In the genomic region with DNA sequence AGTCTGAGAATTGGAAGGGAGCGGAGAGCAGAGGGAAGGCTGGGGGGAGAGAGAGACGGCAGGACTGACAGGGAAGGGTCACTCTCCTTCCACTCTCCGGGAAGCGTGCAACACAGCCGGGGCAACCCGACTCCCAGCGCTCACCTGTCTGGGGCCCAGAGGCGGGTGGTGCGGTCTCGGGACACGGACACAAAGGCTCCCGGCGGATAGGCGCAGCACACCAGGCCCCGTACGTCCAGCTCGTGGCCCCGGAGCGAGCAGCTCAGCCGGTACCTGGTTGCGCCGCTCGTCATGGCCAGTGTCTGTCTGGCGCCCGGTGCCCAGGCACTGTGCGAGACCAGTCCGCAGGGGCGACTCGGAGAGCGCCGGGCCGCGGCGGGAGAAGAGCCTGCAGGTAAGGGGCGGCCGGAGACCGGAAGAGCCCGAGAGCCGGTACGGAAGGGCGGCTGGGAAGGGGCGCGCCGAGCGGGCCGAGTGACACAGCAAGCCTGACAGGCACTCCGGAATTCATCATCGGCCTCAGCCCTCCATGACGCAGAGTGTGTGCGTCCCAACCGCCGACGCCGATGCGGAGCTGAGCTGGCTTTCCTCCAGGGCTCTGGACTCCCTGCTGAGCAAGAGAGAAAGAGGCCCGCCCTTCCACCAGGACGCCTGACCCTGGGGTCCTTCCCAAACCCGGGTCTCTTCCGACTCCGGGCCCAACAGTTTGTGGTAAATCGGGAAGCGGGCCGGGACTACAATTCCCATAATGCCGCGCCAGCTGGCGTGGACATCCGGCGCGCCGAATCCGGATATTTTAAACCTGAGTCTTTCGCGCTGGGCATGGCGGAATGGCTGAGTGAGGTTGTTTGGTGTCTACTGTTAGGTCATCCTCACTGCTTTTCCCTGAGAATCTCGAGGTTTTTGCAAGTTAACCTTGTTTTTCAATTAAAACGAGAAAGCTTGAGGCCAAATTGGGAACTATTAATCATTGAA, we compare ENCODE assay signal across 1 cellular context.
TF ChIP-seq lines count a peak whose summit lies in the region.

A gene (minus strand): TSS at position 490 of the 975 bp plus-strand sequence. CDS start 197 bp downstream, at position 293.

TF ChIP-seq in K562, 482 proteins besides CTCF, POLR2A, EP300 and RAD21 (continued from another document and continues in another):
- TF ChIP-seq, protein P1, sequence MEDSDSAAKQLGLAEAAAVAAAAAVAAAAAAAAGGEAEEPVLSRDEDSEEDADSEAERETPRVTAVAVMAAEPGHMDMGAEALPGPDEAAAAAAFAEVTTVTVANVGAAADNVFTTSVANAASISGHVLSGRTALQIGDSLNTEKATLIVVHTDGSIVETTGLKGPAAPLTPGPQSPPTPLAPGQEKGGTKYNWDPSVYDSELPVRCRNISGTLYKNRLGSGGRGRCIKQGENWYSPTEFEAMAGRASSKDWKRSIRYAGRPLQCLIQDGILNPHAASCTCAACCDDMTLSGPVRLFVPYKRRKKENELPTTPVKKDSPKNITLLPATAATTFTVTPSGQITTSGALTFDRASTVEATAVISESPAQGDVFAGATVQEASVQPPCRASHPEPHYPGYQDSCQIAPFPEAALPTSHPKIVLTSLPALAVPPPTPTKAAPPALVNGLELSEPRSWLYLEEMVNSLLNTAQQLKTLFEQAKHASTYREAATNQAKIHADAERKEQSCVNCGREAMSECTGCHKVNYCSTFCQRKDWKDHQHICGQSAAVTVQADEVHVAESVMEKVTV (CRISPR knock-in tag; IDR thresholded peaks at IDR 0.05): no peak
- TF ChIP-seq MEF2A (IDR thresholded peaks at IDR 0.05; ENCODE audit: control insufficient read depth, low read depth, low read length): no peak
- no peak for TF ChIP-seq PTTG1 (tag; IDR thresholded peaks at IDR 0.05; ENCODE audit: low read depth)
- no peak for TF ChIP-seq FIP1L1 (IDR thresholded peaks at IDR 0.05; ENCODE audit: low read depth, low read length, poor library complexity, severe bottlenecking)
- TF ChIP-seq SP2 (IDR thresholded peaks at IDR 0.05; ENCODE audit: extremely low read depth, low read depth, low read length, poor library complexity, severe bottlenecking): no peak
- no peak for TF ChIP-seq ZBED1 (IDR thresholded peaks at IDR 0.05)
- TF ChIP-seq, protein P2, sequence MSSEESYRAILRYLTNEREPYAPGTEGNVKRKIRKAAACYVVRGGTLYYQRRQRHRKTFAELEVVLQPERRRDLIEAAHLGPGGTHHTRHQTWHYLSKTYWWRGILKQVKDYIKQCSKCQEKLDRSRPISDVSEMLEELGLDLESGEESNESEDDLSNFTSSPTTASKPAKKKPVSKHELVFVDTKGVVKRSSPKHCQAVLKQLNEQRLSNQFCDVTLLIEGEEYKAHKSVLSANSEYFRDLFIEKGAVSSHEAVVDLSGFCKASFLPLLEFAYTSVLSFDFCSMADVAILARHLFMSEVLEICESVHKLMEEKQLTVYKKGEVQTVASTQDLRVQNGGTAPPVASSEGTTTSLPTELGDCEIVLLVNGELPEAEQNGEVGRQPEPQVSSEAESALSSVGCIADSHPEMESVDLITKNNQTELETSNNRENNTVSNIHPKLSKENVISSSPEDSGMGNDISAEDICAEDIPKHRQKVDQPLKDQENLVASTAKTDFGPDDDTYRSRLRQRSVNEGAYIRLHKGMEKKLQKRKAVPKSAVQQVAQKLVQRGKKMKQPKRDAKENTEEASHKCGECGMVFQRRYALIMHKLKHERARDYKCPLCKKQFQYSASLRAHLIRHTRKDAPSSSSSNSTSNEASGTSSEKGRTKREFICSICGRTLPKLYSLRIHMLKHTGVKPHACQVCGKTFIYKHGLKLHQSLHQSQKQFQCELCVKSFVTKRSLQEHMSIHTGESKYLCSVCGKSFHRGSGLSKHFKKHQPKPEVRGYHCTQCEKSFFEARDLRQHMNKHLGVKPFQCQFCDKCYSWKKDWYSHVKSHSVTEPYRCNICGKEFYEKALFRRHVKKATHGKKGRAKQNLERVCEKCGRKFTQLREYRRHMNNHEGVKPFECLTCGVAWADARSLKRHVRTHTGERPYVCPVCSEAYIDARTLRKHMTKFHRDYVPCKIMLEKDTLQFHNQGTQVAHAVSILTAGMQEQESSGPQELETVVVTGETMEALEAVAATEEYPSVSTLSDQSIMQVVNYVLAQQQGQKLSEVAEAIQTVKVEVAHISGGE (CRISPR knock-in tag; IDR thresholded peaks at IDR 0.05): peak in 1 of 3 experiments; percentile 81; a peak in 2 of 6 replicates
- no peak for TF ChIP-seq FOXM1 (IDR thresholded peaks at IDR 0.05; ENCODE audit: low read depth)
- TF ChIP-seq FOXM1 (CRISPR knock-in tag; IDR thresholded peaks at IDR 0.05; ENCODE audit: low read depth): no peak
- TF ChIP-seq, protein P3, sequence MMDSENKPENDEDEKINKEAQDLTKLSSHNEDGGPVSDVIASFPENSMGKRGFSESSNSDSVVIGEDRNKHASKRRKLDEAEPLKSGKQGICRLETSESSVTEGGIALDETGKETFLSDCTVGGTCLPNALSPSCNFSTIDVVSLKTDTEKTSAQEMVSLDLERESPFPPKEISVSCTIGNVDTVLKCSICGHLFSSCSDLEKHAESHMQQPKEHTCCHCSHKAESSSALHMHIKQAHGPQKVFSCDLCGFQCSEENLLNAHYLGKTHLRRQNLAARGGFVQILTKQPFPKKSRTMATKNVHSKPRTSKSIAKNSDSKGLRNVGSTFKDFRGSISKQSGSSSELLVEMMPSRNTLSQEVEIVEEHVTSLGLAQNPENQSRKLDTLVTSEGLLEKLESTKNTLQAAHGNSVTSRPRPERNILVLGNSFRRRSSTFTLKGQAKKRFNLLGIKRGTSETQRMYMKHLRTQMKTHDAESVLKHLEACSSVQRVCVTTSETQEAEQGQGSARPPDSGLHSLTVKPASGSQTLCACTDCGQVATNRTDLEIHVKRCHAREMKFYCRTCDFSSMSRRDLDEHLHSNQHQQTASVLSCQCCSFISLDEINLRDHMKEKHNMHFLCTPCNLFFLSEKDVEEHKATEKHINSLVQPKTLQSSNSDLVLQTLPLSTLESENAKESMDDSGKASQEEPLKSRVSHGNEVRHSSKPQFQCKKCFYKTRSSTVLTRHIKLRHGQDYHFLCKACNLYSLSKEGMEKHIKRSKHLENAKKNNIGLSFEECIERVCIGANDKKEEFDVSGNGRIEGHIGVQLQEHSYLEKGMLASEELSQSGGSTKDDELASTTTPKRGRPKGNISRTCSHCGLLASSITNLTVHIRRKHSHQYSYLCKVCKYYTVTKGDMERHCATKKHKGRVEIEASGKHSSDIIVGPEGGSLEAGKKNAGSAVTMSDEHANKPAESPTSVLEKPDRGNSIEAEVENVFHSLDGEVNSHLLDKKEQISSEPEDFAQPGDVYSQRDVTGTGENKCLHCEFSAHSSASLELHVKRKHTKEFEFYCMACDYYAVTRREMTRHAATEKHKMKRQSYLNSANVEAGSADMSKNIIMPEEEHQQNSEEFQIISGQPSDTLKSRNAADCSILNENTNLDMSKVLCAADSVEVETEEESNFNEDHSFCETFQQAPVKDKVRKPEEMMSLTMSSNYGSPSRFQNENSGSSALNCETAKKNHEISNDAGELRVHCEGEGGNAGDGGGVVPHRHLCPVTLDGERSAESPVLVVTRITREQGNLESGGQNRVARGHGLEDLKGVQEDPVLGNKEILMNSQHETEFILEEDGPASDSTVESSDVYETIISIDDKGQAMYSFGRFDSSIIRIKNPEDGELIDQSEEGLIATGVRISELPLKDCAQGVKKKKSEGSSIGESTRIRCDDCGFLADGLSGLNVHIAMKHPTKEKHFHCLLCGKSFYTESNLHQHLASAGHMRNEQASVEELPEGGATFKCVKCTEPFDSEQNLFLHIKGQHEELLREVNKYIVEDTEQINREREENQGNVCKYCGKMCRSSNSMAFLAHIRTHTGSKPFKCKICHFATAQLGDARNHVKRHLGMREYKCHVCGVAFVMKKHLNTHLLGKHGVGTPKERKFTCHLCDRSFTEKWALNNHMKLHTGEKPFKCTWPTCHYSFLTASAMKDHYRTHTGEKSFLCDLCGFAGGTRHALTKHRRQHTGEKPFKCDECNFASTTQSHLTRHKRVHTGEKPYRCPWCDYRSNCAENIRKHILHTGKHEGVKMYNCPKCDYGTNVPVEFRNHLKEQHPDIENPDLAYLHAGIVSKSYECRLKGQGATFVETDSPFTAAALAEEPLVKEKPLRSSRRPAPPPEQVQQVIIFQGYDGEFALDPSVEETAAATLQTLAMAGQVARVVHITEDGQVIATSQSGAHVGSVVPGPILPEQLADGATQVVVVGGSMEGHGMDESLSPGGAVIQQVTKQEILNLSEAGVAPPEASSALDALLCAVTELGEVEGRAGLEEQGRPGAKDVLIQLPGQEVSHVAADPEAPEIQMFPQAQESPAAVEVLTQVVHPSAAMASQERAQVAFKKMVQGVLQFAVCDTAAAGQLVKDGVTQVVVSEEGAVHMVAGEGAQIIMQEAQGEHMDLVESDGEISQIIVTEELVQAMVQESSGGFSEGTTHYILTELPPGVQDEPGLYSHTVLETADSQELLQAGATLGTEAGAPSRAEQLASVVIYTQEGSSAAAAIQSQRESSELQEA (IDR thresholded peaks at IDR 0.05; ENCODE audit: low read depth): peak; percentile 28; the same call in 1 of the 2 replicates
- no peak for TF ChIP-seq POLR2AphosphoS5 (IDR thresholded peaks at IDR 0.05; ENCODE audit: control insufficient read depth, insufficient read depth, low read depth, low read length)
- TF ChIP-seq HDAC3 (IDR thresholded peaks at IDR 0.05; ENCODE audit: borderline replicate concordance, partially characterized antibody): no peak
- TF ChIP-seq, protein P4, sequence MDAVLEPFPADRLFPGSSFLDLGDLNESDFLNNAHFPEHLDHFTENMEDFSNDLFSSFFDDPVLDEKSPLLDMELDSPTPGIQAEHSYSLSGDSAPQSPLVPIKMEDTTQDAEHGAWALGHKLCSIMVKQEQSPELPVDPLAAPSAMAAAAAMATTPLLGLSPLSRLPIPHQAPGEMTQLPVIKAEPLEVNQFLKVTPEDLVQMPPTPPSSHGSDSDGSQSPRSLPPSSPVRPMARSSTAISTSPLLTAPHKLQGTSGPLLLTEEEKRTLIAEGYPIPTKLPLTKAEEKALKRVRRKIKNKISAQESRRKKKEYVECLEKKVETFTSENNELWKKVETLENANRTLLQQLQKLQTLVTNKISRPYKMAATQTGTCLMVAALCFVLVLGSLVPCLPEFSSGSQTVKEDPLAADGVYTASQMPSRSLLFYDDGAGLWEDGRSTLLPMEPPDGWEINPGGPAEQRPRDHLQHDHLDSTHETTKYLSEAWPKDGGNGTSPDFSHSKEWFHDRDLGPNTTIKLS (IDR thresholded peaks at IDR 0.05; ENCODE audit: borderline replicate concordance, low read depth): peak; percentile 78; the same call in 1 of the 2 replicates
- TF ChIP-seq KDM4B (IDR thresholded peaks at IDR 0.05; ENCODE audit: borderline replicate concordance in 2 of 2, low read depth in 1 of 2): no peak
- TF ChIP-seq NFRKB (IDR thresholded peaks at IDR 0.05; ENCODE audit: low read depth): no peak
- TF ChIP-seq RCOR1 (IDR thresholded peaks at IDR 0.05; ENCODE audit: borderline replicate concordance in 1 of 2, low read depth in 2 of 2, low read length in 2 of 2): no peak
- TF ChIP-seq, protein P5, sequence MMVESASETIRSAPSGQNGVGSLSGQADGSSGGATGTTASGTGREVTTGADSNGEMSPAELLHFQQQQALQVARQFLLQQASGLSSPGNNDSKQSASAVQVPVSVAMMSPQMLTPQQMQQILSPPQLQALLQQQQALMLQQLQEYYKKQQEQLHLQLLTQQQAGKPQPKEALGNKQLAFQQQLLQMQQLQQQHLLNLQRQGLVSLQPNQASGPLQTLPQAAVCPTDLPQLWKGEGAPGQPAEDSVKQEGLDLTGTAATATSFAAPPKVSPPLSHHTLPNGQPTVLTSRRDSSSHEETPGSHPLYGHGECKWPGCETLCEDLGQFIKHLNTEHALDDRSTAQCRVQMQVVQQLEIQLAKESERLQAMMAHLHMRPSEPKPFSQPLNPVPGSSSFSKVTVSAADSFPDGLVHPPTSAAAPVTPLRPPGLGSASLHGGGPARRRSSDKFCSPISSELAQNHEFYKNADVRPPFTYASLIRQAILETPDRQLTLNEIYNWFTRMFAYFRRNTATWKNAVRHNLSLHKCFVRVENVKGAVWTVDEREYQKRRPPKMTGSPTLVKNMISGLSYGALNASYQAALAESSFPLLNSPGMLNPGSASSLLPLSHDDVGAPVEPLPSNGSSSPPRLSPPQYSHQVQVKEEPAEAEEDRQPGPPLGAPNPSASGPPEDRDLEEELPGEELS (CRISPR knock-in tag; IDR thresholded peaks at IDR 0.05; ENCODE audit: borderline replicate concordance): no peak
- no peak for TF ChIP-seq PCBP2 (IDR thresholded peaks at IDR 0.05; ENCODE audit: low read depth, low read length, poor library complexity, severe bottlenecking)
- no peak for TF ChIP-seq MCM5 (IDR thresholded peaks at IDR 0.05; ENCODE audit: low read depth)
- no peak for TF ChIP-seq EWSR1 (IDR thresholded peaks at IDR 0.05; ENCODE audit: borderline replicate concordance, low read depth, partially characterized antibody)
- TF ChIP-seq FOSL1 (tag; conservative IDR thresholded peaks at IDR 0.05): no peak
- TF ChIP-seq, protein P6, sequence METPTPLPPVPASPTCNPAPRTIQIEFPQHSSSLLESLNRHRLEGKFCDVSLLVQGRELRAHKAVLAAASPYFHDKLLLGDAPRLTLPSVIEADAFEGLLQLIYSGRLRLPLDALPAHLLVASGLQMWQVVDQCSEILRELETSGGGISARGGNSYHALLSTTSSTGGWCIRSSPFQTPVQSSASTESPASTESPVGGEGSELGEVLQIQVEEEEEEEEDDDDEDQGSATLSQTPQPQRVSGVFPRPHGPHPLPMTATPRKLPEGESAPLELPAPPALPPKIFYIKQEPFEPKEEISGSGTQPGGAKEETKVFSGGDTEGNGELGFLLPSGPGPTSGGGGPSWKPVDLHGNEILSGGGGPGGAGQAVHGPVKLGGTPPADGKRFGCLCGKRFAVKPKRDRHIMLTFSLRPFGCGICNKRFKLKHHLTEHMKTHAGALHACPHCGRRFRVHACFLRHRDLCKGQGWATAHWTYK (CRISPR knock-in tag; IDR thresholded peaks at IDR 0.05): no peak
- TF ChIP-seq GTF2A2 (tag; IDR thresholded peaks at IDR 0.05): no peak
- TF ChIP-seq PYGO2 (tag; IDR thresholded peaks at IDR 0.05): no peak
- no peak for TF ChIP-seq BDP1 (IDR thresholded peaks at IDR 0.05; ENCODE audit: insufficient read depth, insufficient read length)
- TF ChIP-seq NEUROD1 (IDR thresholded peaks at IDR 0.05; ENCODE audit: borderline replicate concordance, low read depth, low read length, partially characterized antibody): no peak
- no peak for TF ChIP-seq ZC3H8 (IDR thresholded peaks at IDR 0.05)
- TF ChIP-seq, protein P7, sequence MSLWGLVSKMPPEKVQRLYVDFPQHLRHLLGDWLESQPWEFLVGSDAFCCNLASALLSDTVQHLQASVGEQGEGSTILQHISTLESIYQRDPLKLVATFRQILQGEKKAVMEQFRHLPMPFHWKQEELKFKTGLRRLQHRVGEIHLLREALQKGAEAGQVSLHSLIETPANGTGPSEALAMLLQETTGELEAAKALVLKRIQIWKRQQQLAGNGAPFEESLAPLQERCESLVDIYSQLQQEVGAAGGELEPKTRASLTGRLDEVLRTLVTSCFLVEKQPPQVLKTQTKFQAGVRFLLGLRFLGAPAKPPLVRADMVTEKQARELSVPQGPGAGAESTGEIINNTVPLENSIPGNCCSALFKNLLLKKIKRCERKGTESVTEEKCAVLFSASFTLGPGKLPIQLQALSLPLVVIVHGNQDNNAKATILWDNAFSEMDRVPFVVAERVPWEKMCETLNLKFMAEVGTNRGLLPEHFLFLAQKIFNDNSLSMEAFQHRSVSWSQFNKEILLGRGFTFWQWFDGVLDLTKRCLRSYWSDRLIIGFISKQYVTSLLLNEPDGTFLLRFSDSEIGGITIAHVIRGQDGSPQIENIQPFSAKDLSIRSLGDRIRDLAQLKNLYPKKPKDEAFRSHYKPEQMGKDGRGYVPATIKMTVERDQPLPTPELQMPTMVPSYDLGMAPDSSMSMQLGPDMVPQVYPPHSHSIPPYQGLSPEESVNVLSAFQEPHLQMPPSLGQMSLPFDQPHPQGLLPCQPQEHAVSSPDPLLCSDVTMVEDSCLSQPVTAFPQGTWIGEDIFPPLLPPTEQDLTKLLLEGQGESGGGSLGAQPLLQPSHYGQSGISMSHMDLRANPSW (CRISPR knock-in tag; IDR thresholded peaks at IDR 0.05): no peak
